Comparison of ENCODE assay signal across 29 cellular contexts in genomic region chr15:99921086-99921485, GRCh38.
"Had no signal": no experiment of that assay in that cellular context is flagged by ENCODE, and none has a peak within 500 bp of the region (broad histone marks: within the 10 kb centered on the region; RNA-seq: fewer than 3 reads in every experiment).

No MANE protein-coding gene starts in this region.

- H3K9me3 ChIP-seq: esophagus squamous epithelium, gastroesophageal sphincter, heart right ventricle had no signal

- FAIRE-seq: astrocyte, colon had no signal

- H3K36me3 ChIP-seq: esophagus squamous epithelium, gastroesophageal sphincter, heart right ventricle, WERI-Rb-1 had no signal

- DNase-seq: activated B cell treated with CpG ODN at 0.5 μM for 24 hours; activated CD4-positive, alpha-beta memory T cell treated with anti-CD3 and anti-CD28 coated beads, Interleukin-2, amount 10 ng/mL, durations not matched to agents 7 days and 5 days; activated CD4-positive, alpha-beta T cell treated with anti-CD3 and anti-CD28 coated beads for 48 hours; activated CD8-positive, alpha-beta memory T cell treated with anti-CD3 and anti-CD28 coated beads, Interleukin-2, amount 50 U/mL, for 48 hours; activated gamma-delta T cell; activated naive CD4-positive, alpha-beta T cell; activated naive CD4-positive, alpha-beta T cell treated with anti-CD3 and anti-CD28 coated beads, Interleukin-2, amount 50 U/mL, for 16 hours; activated T-cell treated with anti-CD3 and anti-CD28 coated beads for 4 hours; activated T-cell treated with anti-CD3 and anti-CD28 coated beads, Interleukin-2, amount 50 U/mL, for 24 hours; activated T-cell treated with anti-CD3 and anti-CD28 coated beads, Interleukin-2, amount 50 U/mL, for 72 hours; amniotic stem cell; anterior cingulate cortex; caudate nucleus; cortex of kidney; dermis blood vessel endothelial cell; effector CD4-positive, alpha-beta T cell; effector memory CD8-positive, alpha-beta T cell; erythroblast; esophagus squamous epithelium; foreskin melanocyte; heart right ventricle; T-helper 1 cell; T-helper 17 cell; T1000; WERI-Rb-1 had no signal

- ATAC-seq: activated CD4-positive, CD25-positive, alpha-beta regulatory T cell treated with anti-CD3 and anti-CD28 coated beads, Interleukin-2, amount 50 U/mL, for 24 hours; activated T-cell treated with anti-CD3 and anti-CD28 coated beads, Interleukin-2, amount 50 U/mL, for 72 hours; effector memory CD8-positive, alpha-beta T cell; gastroesophageal sphincter; heart right ventricle; T-helper 17 cell had no signal

- H3K4me3 ChIP-seq: esophagus squamous epithelium, gastroesophageal sphincter, heart right ventricle had no signal

- H3K27ac ChIP-seq: esophagus squamous epithelium, gastroesophageal sphincter, heart right ventricle, WERI-Rb-1 had no signal
